3 cellular contexts compared by ENCODE assay signal in genomic region chr5:128714551-128714950, GRCh38.
"Had no signal": no experiment of that assay in that cellular context is flagged by ENCODE, and none has a peak within 500 bp of the region (broad histone marks: within the 10 kb centered on the region; RNA-seq: fewer than 3 reads in every experiment).

No MANE protein-coding gene starts in this region.

- ATAC-seq: GM12878 had no signal

- H3K4me3 ChIP-seq: GM12878 had no signal

- DNase-seq: GDM1, GF-D8 had no signal
